10 cellular contexts compared by ENCODE assay signal in genomic region chr17:78891406-78892061, GRCh38. TPM values are rescaled to one million over a fixed set of nuclear protein-coding genes. Genes with fewer than 3 reads are reported as not detected.
DNase-seq lines count a peak whose midpoint lies in the region; ATAC-seq and TF ChIP-seq lines count a peak whose summit lies in the region.
"Had no signal": no experiment of that assay in that cellular context is flagged by ENCODE, and none has a peak within 500 bp of the region (broad histone marks: within the 10 kb centered on the region; RNA-seq: fewer than 3 reads in every experiment).

No MANE protein-coding gene starts in this region.

- TF ChIP-seq CTCF in foreskin fibroblast (IDR thresholded peaks at IDR 0.05; ENCODE audit: low read depth, low read length) (no peak), chondrocyte (IDR thresholded peaks at IDR 0.05) (no peak)

- no peaks in the 10 kb centered on the region for H3K9me3 ChIP-seq in SK-N-MC (ENCODE audit: low read depth, low read length)

- ATAC-seq in stimulated activated memory B cell treated with anti-CD40 and anti-IgM and Interleukin-4, amounts not matched to agents 10 μg/mL and 1 μg/mL and 100 μg/mL, for 72 hours: no peak

- no peaks in the 10 kb centered on the region for H3K36me3 Mint-ChIP-seq in T-helper 1 cell treated with Interleukin-12 subunit alpha and Interleukin-12 subunit beta and Interleukin-4 antibody, amounts not matched to agents 30 μg/mL and 1 μg/mL, for 36 hours (ENCODE audit: low read depth)
- no peaks in the 10 kb centered on the region for H3K36me3 Mint-ChIP-seq in stimulated activated memory B cell treated with anti-CD40 and anti-IgM and Interleukin-4, amounts not matched to agents 10 μg/mL and 1 μg/mL and 100 μg/mL, for 72 hours
- H3K36me3 Mint-ChIP-seq in chondrocyte (ENCODE audit: low read depth): peaks cover 17% of the 10 kb centered on the region

- H3K9ac ChIP-seq in SK-N-MC (ENCODE audit: insufficient read length): no peak overlapping the region

- H3K27me3 Mint-ChIP-seq in T-helper 1 cell treated with Interleukin-12 subunit alpha and Interleukin-12 subunit beta and Interleukin-4 antibody, amounts not matched to agents 30 μg/mL and 1 μg/mL, for 36 hours (ENCODE audit: low read depth): peaks cover 26% of the 10 kb centered on the region
- H3K27me3 Mint-ChIP-seq in stimulated activated memory B cell treated with anti-CD40 and anti-IgM and Interleukin-4, amounts not matched to agents 10 μg/mL and 1 μg/mL and 100 μg/mL, for 72 hours: no peaks in the 10 kb centered on the region
- no peaks in the 10 kb centered on the region for H3K27me3 Mint-ChIP-seq in chondrocyte (ENCODE audit: low read depth)

- H3K4me3 ChIP-seq in SK-N-MC: no peak overlapping the region
- no peak overlapping the region for H3K4me3 ChIP-seq in foreskin fibroblast (ENCODE audit: low read depth in 1 of 2, low read length in 2 of 2)

- H3K4me1 Mint-ChIP-seq in T-helper 1 cell treated with Interleukin-12 subunit alpha and Interleukin-12 subunit beta and Interleukin-4 antibody, amounts not matched to agents 30 μg/mL and 1 μg/mL, for 36 hours (ENCODE audit: low read depth): peaks cover 35% of the 10 kb centered on the region
- H3K4me1 Mint-ChIP-seq in stimulated activated memory B cell treated with anti-CD40 and anti-IgM and Interleukin-4, amounts not matched to agents 10 μg/mL and 1 μg/mL and 100 μg/mL, for 72 hours: peaks cover 56% of the 10 kb centered on the region
- H3K4me1 Mint-ChIP-seq in chondrocyte (ENCODE audit: low read depth): peaks cover 39% of the 10 kb centered on the region

- no peaks in the 10 kb centered on the region for H3K9me3 Mint-ChIP-seq in T-helper 1 cell treated with Interleukin-12 subunit alpha and Interleukin-12 subunit beta and Interleukin-4 antibody, amounts not matched to agents 30 μg/mL and 1 μg/mL, for 36 hours
- H3K9me3 Mint-ChIP-seq in stimulated activated memory B cell treated with anti-CD40 and anti-IgM and Interleukin-4, amounts not matched to agents 10 μg/mL and 1 μg/mL and 100 μg/mL, for 72 hours: no peaks in the 10 kb centered on the region
- no peaks in the 10 kb centered on the region for H3K9me3 Mint-ChIP-seq in chondrocyte (ENCODE audit: low read depth)

- H3K36me3 ChIP-seq in SK-N-MC (ENCODE audit: insufficient read depth, low read length): no peaks in the 10 kb centered on the region

- DNase-seq in T-helper 1 cell (no peak), SK-N-MC (ENCODE audit: low read depth, low spot score) (no peak), foreskin fibroblast (no peak), chondrocyte (ENCODE audit: low spot score) (no peak)
- no peak for DNase-seq in activated naive CD4-positive, alpha-beta T cell treated with anti-CD3 and anti-CD28 coated beads, Interleukin-2, amount 50 U/mL, for 16 hours
- DNase-seq: 8988T, NCI-H2081 had no signal

- H3K27ac Mint-ChIP-seq in T-helper 1 cell treated with Interleukin-12 subunit alpha and Interleukin-12 subunit beta and Interleukin-4 antibody, amounts not matched to agents 30 μg/mL and 1 μg/mL, for 36 hours: peak overlapping the region; percentile 90
- peak overlapping the region; percentile 36 for H3K27ac Mint-ChIP-seq in stimulated activated memory B cell treated with anti-CD40 and anti-IgM and Interleukin-4, amounts not matched to agents 10 μg/mL and 1 μg/mL and 100 μg/mL, for 72 hours
- no peak overlapping the region for H3K27ac Mint-ChIP-seq in chondrocyte (ENCODE audit: unreplicated experiment)

- no peak overlapping the region for H3K4me3 Mint-ChIP-seq in T-helper 1 cell treated with Interleukin-12 subunit alpha and Interleukin-12 subunit beta and Interleukin-4 antibody, amounts not matched to agents 30 μg/mL and 1 μg/mL, for 36 hours
- peak overlapping the region; percentile 64 for H3K4me3 Mint-ChIP-seq in stimulated activated memory B cell treated with anti-CD40 and anti-IgM and Interleukin-4, amounts not matched to agents 10 μg/mL and 1 μg/mL and 100 μg/mL, for 72 hours
- H3K4me3 Mint-ChIP-seq in chondrocyte (ENCODE audit: unreplicated experiment): no peak overlapping the region

- H3K27ac ChIP-seq in SK-N-MC: peak overlapping the region; percentile 91
- peak overlapping the region; percentile 97 for H3K27ac ChIP-seq in layer of hippocampus (ENCODE audit: low read depth, low read length)

- H3K27me3 ChIP-seq in layer of hippocampus (ENCODE audit: control insufficient read depth, insufficient read depth, low read length): no peaks in the 10 kb centered on the region

RNA-seq across cellular contexts. Expression of gene CEP295NL, which starts 11.5 kb away (rescaled TPM):
- 0.67 to 2.3 TPM (median 1.3 TPM) in 3 replicates for total RNA-seq in chondrocyte

RNA-seq across cellular contexts. Expression of gene TIMP2, which starts 33.7 kb away (rescaled TPM):
- total RNA-seq in chondrocyte: 429 to 540 TPM (median 535 TPM) in 3 replicates

RNA-seq across cellular contexts. Expression of gene USP36, which starts 50.9 kb away (rescaled TPM):
- 45.1 to 51.2 TPM (median 49.6 TPM) in 3 replicates for total RNA-seq in chondrocyte
